1 cellular context compared by ENCODE assay signal in the genomic region with DNA sequence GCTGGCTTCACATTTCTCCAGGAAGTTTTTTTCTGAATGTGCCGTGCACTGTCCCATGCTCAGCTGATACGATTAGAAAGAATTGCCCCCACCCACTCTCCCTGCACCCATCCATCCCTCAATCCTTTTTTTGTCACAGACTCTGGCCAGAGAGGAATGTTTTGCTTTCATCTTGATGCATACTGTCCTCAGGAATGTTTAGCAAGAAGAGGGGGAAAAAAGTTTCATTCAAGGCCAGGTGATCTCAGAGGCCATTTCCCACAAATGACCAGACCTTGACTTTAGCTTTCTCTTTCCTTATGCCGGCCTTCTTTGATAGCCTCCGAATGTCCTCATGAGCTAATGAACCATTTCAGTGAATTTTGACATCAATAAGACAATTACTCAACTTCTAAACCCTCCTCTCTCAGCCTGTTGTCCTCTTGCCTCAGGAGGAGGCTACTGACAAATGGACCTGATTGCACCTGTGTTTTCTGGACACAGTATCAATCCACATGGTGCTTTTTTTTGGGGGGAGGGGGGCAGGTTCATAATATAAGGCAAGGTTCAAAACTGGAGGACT.
A peak's percentile ranks its signal among the peaks of the same experiment; 100 is the strongest.
TF ChIP-seq lines count a peak whose summit lies in the region.

No MANE protein-coding gene starts in this region.

TF ChIP-seq in HepG2, 621 proteins besides CTCF, POLR2A, EP300 and RAD21 (continued from another document and continues in another):
- TF ChIP-seq, protein P1, sequence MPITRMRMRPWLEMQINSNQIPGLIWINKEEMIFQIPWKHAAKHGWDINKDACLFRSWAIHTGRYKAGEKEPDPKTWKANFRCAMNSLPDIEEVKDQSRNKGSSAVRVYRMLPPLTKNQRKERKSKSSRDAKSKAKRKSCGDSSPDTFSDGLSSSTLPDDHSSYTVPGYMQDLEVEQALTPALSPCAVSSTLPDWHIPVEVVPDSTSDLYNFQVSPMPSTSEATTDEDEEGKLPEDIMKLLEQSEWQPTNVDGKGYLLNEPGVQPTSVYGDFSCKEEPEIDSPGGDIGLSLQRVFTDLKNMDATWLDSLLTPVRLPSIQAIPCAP (CRISPR knock-in tag; IDR thresholded peaks at IDR 0.05; ENCODE audit: low read depth), result no peak
- TF ChIP-seq ZNF616 (CRISPR knock-in tag; IDR thresholded peaks at IDR 0.05; ENCODE audit: low read depth) (no peak), ZFYVE20 (CRISPR knock-in tag; IDR thresholded peaks at IDR 0.05; ENCODE audit: borderline replicate concordance, low read depth) (no peak), KDM5B (CRISPR knock-in tag; IDR thresholded peaks at IDR 0.05; ENCODE audit: borderline replicate concordance) (no peak), NCOR1 (IDR thresholded peaks at IDR 0.05; ENCODE audit: borderline replicate concordance, low read length) (peak; percentile 88; the same call in 1 of the 2 replicates), KDM1A (CRISPR knock-in tag; IDR thresholded peaks at IDR 0.05) (peak; percentile 86), SCMH1 (CRISPR knock-in tag; IDR thresholded peaks at IDR 0.05; ENCODE audit: borderline replicate concordance) (no peak), RELA (CRISPR knock-in tag; IDR thresholded peaks at IDR 0.05) (no peak; the same call in 1 of the 2 replicates), SMC3 (IDR thresholded peaks at IDR 0.05; ENCODE audit: low read length) (peak; percentile 5; the same call in 1 of the 2 replicates), ZNF530 (CRISPR knock-in tag; IDR thresholded peaks at IDR 0.05; ENCODE audit: low read depth) (no peak), HNRNPLL (IDR thresholded peaks at IDR 0.05; ENCODE audit: low read depth, low read length, poor library complexity, severe bottlenecking) (no peak), ZBTB38 (CRISPR knock-in tag; IDR thresholded peaks at IDR 0.05) (peak; percentile 29; the same call in 1 of the 2 replicates), SNAI1 (CRISPR knock-in tag; IDR thresholded peaks at IDR 0.05; ENCODE audit: borderline replicate concordance) (no peak), YEATS2 (CRISPR knock-in tag; IDR thresholded peaks at IDR 0.05; ENCODE audit: borderline replicate concordance) (peak; percentile 39; the same call in 1 of the 2 replicates), PAX8 (CRISPR knock-in tag; IDR thresholded peaks at IDR 0.05; ENCODE audit: borderline replicate concordance) (no peak), U2AF2 (IDR thresholded peaks at IDR 0.05; ENCODE audit: low read depth, low read length) (no peak), SP5 (CRISPR knock-in tag; IDR thresholded peaks at IDR 0.05; ENCODE audit: borderline replicate concordance, low read depth) (peak; percentile 86), ZNF256 (CRISPR knock-in tag; conservative IDR thresholded peaks at IDR 0.05) (no peak), CCAR2 (optimal IDR thresholded peaks at IDR 0.05; ENCODE audit: low read depth, low read length) (no peak), JDP2 (CRISPR knock-in tag; IDR thresholded peaks at IDR 0.05; ENCODE audit: borderline replicate concordance) (no peak; the same call in 1 of the 2 replicates), PHF5A (CRISPR knock-in tag; IDR thresholded peaks at IDR 0.05; ENCODE audit: low read depth, unreplicated experiment) (no peak)
- TF ChIP-seq, protein P2, sequence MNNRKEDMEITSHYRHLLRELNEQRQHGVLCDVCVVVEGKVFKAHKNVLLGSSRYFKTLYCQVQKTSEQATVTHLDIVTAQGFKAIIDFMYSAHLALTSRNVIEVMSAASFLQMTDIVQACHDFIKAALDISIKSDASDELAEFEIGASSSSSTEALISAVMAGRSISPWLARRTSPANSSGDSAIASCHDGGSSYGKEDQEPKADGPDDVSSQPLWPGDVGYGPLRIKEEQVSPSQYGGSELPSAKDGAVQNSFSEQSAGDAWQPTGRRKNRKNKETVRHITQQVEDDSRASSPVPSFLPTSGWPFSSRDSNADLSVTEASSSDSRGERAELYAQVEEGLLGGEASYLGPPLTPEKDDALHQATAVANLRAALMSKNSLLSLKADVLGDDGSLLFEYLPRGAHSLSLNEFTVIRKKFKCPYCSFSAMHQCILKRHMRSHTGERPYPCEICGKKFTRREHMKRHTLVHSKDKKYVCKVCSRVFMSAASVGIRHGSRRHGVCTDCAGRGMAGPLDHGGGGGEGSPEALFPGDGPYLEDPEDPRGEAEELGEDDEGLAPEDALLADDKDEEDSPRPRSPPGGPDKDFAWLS (CRISPR knock-in tag; IDR thresholded peaks at IDR 0.05; ENCODE audit: borderline replicate concordance), result no peak
- TF ChIP-seq, protein P3, sequence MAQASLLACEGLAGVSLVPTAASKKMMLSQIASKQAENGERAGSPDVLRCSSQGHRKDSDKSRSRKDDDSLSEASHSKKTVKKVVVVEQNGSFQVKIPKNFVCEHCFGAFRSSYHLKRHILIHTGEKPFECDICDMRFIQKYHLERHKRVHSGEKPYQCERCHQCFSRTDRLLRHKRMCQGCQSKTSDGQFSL (CRISPR knock-in tag; IDR thresholded peaks at IDR 0.05), result no peak
- TF ChIP-seq, protein P4, sequence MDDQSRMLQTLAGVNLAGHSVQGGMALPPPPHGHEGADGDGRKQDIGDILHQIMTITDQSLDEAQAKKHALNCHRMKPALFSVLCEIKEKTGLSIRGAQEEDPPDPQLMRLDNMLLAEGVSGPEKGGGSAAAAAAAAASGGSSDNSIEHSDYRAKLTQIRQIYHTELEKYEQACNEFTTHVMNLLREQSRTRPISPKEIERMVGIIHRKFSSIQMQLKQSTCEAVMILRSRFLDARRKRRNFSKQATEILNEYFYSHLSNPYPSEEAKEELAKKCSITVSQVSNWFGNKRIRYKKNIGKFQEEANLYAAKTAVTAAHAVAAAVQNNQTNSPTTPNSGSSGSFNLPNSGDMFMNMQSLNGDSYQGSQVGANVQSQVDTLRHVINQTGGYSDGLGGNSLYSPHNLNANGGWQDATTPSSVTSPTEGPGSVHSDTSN (CRISPR knock-in tag; IDR thresholded peaks at IDR 0.05; ENCODE audit: borderline replicate concordance), result no peak
- TF ChIP-seq, protein P5, sequence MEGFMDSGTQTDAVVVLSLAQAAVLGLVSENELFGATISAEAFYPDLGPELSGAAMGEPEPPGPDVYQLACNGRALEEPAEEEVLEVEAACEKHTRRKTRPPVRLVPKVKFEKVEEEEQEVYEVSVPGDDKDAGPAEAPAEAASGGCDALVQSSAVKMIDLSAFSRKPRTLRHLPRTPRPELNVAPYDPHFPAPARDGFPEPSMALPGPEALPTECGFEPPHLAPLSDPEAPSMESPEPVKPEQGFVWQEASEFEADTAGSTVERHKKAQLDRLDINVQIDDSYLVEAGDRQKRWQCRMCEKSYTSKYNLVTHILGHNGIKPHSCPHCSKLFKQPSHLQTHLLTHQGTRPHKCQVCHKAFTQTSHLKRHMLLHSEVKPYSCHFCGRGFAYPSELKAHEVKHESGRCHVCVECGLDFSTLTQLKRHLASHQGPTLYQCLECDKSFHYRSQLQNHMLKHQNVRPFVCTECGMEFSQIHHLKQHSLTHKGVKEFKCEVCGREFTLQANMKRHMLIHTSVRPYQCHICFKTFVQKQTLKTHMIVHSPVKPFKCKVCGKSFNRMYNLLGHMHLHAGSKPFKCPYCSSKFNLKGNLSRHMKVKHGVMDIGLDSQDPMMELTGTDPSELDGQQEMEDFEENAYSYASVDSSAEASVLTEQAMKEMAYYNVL (CRISPR knock-in tag; IDR thresholded peaks at IDR 0.05; ENCODE audit: borderline replicate concordance), result peak; percentile 99
- TF ChIP-seq, protein P6, sequence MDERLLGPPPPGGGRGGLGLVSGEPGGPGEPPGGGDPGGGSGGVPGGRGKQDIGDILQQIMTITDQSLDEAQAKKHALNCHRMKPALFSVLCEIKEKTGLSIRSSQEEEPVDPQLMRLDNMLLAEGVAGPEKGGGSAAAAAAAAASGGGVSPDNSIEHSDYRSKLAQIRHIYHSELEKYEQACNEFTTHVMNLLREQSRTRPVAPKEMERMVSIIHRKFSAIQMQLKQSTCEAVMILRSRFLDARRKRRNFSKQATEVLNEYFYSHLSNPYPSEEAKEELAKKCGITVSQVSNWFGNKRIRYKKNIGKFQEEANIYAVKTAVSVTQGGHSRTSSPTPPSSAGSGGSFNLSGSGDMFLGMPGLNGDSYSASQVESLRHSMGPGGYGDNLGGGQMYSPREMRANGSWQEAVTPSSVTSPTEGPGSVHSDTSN (CRISPR knock-in tag; IDR thresholded peaks at IDR 0.05), result no peak
- TF ChIP-seq, protein P7, sequence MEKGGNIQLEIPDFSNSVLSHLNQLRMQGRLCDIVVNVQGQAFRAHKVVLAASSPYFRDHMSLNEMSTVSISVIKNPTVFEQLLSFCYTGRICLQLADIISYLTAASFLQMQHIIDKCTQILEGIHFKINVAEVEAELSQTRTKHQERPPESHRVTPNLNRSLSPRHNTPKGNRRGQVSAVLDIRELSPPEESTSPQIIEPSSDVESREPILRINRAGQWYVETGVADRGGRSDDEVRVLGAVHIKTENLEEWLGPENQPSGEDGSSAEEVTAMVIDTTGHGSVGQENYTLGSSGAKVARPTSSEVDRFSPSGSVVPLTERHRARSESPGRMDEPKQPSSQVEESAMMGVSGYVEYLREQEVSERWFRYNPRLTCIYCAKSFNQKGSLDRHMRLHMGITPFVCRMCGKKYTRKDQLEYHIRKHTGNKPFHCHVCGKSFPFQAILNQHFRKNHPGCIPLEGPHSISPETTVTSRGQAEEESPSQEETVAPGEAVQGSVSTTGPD (CRISPR knock-in tag; IDR thresholded peaks at IDR 0.05), result no peak
- TF ChIP-seq, protein P8, sequence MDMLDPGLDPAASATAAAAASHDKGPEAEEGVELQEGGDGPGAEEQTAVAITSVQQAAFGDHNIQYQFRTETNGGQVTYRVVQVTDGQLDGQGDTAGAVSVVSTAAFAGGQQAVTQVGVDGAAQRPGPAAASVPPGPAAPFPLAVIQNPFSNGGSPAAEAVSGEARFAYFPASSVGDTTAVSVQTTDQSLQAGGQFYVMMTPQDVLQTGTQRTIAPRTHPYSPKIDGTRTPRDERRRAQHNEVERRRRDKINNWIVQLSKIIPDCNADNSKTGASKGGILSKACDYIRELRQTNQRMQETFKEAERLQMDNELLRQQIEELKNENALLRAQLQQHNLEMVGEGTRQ (IDR thresholded peaks at IDR 0.05; ENCODE audit: low read depth, low read length), result no peak
- TF ChIP-seq, protein P8 (CRISPR knock-in tag; IDR thresholded peaks at IDR 0.05; ENCODE audit: borderline replicate concordance), result no peak
- TF ChIP-seq, protein P9, sequence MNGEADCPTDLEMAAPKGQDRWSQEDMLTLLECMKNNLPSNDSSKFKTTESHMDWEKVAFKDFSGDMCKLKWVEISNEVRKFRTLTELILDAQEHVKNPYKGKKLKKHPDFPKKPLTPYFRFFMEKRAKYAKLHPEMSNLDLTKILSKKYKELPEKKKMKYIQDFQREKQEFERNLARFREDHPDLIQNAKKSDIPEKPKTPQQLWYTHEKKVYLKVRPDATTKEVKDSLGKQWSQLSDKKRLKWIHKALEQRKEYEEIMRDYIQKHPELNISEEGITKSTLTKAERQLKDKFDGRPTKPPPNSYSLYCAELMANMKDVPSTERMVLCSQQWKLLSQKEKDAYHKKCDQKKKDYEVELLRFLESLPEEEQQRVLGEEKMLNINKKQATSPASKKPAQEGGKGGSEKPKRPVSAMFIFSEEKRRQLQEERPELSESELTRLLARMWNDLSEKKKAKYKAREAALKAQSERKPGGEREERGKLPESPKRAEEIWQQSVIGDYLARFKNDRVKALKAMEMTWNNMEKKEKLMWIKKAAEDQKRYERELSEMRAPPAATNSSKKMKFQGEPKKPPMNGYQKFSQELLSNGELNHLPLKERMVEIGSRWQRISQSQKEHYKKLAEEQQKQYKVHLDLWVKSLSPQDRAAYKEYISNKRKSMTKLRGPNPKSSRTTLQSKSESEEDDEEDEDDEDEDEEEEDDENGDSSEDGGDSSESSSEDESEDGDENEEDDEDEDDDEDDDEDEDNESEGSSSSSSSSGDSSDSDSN (CRISPR knock-in tag; IDR thresholded peaks at IDR 0.05), result no peak
- TF ChIP-seq, protein P10, sequence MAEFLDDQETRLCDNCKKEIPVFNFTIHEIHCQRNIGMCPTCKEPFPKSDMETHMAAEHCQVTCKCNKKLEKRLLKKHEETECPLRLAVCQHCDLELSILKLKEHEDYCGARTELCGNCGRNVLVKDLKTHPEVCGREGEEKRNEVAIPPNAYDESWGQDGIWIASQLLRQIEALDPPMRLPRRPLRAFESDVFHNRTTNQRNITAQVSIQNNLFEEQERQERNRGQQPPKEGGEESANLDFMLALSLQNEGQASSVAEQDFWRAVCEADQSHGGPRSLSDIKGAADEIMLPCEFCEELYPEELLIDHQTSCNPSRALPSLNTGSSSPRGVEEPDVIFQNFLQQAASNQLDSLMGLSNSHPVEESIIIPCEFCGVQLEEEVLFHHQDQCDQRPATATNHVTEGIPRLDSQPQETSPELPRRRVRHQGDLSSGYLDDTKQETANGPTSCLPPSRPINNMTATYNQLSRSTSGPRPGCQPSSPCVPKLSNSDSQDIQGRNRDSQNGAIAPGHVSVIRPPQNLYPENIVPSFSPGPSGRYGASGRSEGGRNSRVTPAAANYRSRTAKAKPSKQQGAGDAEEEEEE (CRISPR knock-in tag; IDR thresholded peaks at IDR 0.05; ENCODE audit: borderline replicate concordance), result no peak
- TF ChIP-seq, protein P11, sequence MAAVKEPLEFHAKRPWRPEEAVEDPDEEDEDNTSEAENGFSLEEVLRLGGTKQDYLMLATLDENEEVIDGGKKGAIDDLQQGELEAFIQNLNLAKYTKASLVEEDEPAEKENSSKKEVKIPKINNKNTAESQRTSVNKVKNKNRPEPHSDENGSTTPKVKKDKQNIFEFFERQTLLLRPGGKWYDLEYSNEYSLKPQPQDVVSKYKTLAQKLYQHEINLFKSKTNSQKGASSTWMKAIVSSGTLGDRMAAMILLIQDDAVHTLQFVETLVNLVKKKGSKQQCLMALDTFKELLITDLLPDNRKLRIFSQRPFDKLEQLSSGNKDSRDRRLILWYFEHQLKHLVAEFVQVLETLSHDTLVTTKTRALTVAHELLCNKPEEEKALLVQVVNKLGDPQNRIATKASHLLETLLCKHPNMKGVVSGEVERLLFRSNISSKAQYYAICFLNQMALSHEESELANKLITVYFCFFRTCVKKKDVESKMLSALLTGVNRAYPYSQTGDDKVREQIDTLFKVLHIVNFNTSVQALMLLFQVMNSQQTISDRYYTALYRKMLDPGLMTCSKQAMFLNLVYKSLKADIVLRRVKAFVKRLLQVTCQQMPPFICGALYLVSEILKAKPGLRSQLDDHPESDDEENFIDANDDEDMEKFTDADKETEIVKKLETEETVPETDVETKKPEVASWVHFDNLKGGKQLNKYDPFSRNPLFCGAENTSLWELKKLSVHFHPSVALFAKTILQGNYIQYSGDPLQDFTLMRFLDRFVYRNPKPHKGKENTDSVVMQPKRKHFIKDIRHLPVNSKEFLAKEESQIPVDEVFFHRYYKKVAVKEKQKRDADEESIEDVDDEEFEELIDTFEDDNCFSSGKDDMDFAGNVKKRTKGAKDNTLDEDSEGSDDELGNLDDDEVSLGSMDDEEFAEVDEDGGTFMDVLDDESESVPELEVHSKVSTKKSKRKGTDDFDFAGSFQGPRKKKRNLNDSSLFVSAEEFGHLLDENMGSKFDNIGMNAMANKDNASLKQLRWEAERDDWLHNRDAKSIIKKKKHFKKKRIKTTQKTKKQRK (IDR thresholded peaks at IDR 0.05; ENCODE audit: low read length), result no peak
- TF ChIP-seq, protein P12, sequence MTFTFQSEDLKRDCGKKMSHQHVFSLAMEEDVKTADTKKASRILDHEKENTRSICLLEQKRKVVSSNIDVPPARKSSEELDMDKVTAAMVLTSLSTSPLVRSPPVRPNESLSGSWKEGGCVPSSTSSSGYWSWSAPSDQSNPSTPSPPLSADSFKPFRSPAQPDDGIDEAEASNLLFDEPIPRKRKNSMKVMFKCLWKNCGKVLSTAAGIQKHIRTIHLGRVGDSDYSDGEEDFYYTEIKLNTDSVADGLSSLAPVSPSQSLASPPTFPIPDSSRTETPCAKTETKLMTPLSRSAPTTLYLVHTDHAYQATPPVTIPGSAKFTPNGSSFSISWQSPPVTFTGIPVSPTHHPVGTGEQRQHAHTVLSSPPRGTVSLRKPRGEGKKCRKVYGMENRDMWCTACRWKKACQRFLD (CRISPR knock-in tag; IDR thresholded peaks at IDR 0.05; ENCODE audit: borderline replicate concordance), result no peak
